In genomic region chr15:66703540-66703941, GRCh38 we compare ENCODE assay signal across 9 cellular contexts. TPM values are rescaled to one million over a fixed set of nuclear protein-coding genes. Genes with fewer than 3 reads are reported as not detected.
DNase-seq lines count a peak whose midpoint lies in the region; ATAC-seq and TF ChIP-seq lines count a peak whose summit lies in the region.
"Had no signal": no experiment of that assay in that cellular context is flagged by ENCODE, and none has a peak within 500 bp of the region (broad histone marks: within the 10 kb centered on the region; RNA-seq: fewer than 3 reads in every experiment).

No MANE protein-coding gene starts in this region.

- H3K4me1 ChIP-seq in cardiac muscle cell (ENCODE audit: low read depth) (peaks cover 23% of the 10 kb centered on the region), skeletal muscle satellite cell (ENCODE audit: control insufficient read depth, insufficient read depth, low read length) (peaks cover 41% of the 10 kb centered on the region)

- peaks cover 66% of the 10 kb centered on the region for H3K27me3 Mint-ChIP-seq in activated naive CD4-positive, alpha-beta T cell treated with anti-CD3 and anti-CD28 coated beads, Interleukin-2, amount 10 ng/mL, durations not matched to agents 7 days and 5 days
- peaks cover 27% of the 10 kb centered on the region for H3K27me3 Mint-ChIP-seq in T-helper 2 cell treated with Interferon-gamma antibody and Interleukin-4, amounts not matched to agents 5 μg/mL and 100 μg/mL, for 36 hours (ENCODE audit: low read depth)

- peak overlapping the region; percentile 82 for H3K9ac ChIP-seq in skeletal muscle satellite cell (ENCODE audit: low read depth, low read length)

- H3K27me3 ChIP-seq in cardiac muscle cell (no peaks in the 10 kb centered on the region), skeletal muscle satellite cell (ENCODE audit: control insufficient read depth, insufficient read depth, low read length) (no peaks in the 10 kb centered on the region)

- no peak overlapping the region for H3K27ac Mint-ChIP-seq in activated naive CD4-positive, alpha-beta T cell treated with anti-CD3 and anti-CD28 coated beads, Interleukin-2, amount 10 ng/mL, durations not matched to agents 7 days and 5 days
- no peak overlapping the region for H3K27ac Mint-ChIP-seq in T-helper 2 cell treated with Interferon-gamma antibody and Interleukin-4, amounts not matched to agents 5 μg/mL and 100 μg/mL, for 36 hours
- H3K27ac Mint-ChIP-seq: activated naive CD8-positive, alpha-beta T cell had no signal

- no peaks in the 10 kb centered on the region for H3K9me3 ChIP-seq in cardiac muscle cell (ENCODE audit: low read depth)
- H3K9me3 ChIP-seq in skeletal muscle satellite cell (replicated peaks; ENCODE audit: low read length) = no peaks in the 10 kb centered on the region

- peak overlapping the region; percentile 97 for H3K27ac ChIP-seq in cardiac muscle cell

- H3K36me3 Mint-ChIP-seq in activated naive CD4-positive, alpha-beta T cell treated with anti-CD3 and anti-CD28 coated beads, Interleukin-2, amount 10 ng/mL, durations not matched to agents 7 days and 5 days = no peaks in the 10 kb centered on the region
- H3K36me3 Mint-ChIP-seq in T-helper 2 cell treated with Interferon-gamma antibody and Interleukin-4, amounts not matched to agents 5 μg/mL and 100 μg/mL, for 36 hours (ENCODE audit: low read depth) = no peaks in the 10 kb centered on the region
- H3K36me3 Mint-ChIP-seq: activated naive CD8-positive, alpha-beta T cell had no signal

- TF ChIP-seq CTCF in cardiac muscle cell (IDR thresholded peaks at IDR 0.05; ENCODE audit: low read depth, low read length) = no peak

- H3K4me1 Mint-ChIP-seq in activated naive CD4-positive, alpha-beta T cell treated with anti-CD3 and anti-CD28 coated beads, Interleukin-2, amount 10 ng/mL, durations not matched to agents 7 days and 5 days = peaks cover 25% of the 10 kb centered on the region
- peaks cover 15% of the 10 kb centered on the region for H3K4me1 Mint-ChIP-seq in T-helper 2 cell treated with Interferon-gamma antibody and Interleukin-4, amounts not matched to agents 5 μg/mL and 100 μg/mL, for 36 hours (ENCODE audit: low read depth)

- H3K4me2 ChIP-seq in skeletal muscle satellite cell (ENCODE audit: low read length) = peak overlapping the region; percentile 100

- H3K4me3 ChIP-seq in cardiac muscle cell (peak overlapping the region; percentile 100), skeletal muscle satellite cell (ENCODE audit: low read length) (peak overlapping the region; percentile 79)

- CTCF ChIA-PET in activated naive CD4-positive, alpha-beta T cell treated with anti-CD3 and anti-CD28 coated beads, Interleukin-2, amount 10 ng/mL, durations not matched to agents 7 days and 5 days (lab: Charles Lee) = interaction anchor here (1.5 kb wide), 1 partner anchor 11 kb away, joined by 4 read pairs; no protein-coding TSS in a partner anchor

- H3K4me3 Mint-ChIP-seq in activated naive CD4-positive, alpha-beta T cell treated with anti-CD3 and anti-CD28 coated beads, Interleukin-2, amount 10 ng/mL, durations not matched to agents 7 days and 5 days = no peak overlapping the region
- no peak overlapping the region for H3K4me3 Mint-ChIP-seq in T-helper 2 cell treated with Interferon-gamma antibody and Interleukin-4, amounts not matched to agents 5 μg/mL and 100 μg/mL, for 36 hours

- DNase-seq in activated naive CD4-positive, alpha-beta T cell treated with anti-CD3 and anti-CD28 coated beads, Interleukin-2, amount 10 ng/mL, durations not matched to agents 7 days and 5 days = peak; percentile 49
- no peak for DNase-seq in activated naive CD4-positive, alpha-beta T cell (lab: John Stamatoyannopoulos, UW)
- DNase-seq in T-helper 2 cell treated with Interferon-gamma antibody and Interleukin-4, amounts not matched to agents 5 μg/mL and 100 μg/mL, for 36 hours (ENCODE audit: low spot score) = peak; percentile 29
- DNase-seq in cardiac muscle cell (ENCODE audit: low read depth in 1 of 2, low spot score in 1 of 2) = peak in 1 of 2 donors; percentile 48
- DNase-seq in stimulated activated CD4-positive, alpha-beta T cell treated with anti-CD3 and anti-CD28 coated beads, Interleukin-4, amount 100 ng/mL, for 24 hours = no peak

- H3K36me3 ChIP-seq in cardiac muscle cell (peaks cover 24% of the 10 kb centered on the region), skeletal muscle satellite cell (ENCODE audit: insufficient read depth, low read length) (peaks cover 3% of the 10 kb centered on the region)

- no peaks in the 10 kb centered on the region for H3K9me3 Mint-ChIP-seq in activated naive CD4-positive, alpha-beta T cell treated with anti-CD3 and anti-CD28 coated beads, Interleukin-2, amount 10 ng/mL, durations not matched to agents 7 days and 5 days
- no peaks in the 10 kb centered on the region for H3K9me3 Mint-ChIP-seq in T-helper 2 cell treated with Interferon-gamma antibody and Interleukin-4, amounts not matched to agents 5 μg/mL and 100 μg/mL, for 36 hours

- no peak for ATAC-seq in HG02678 (IDR thresholded peaks at IDR 0.05; ENCODE audit: unreplicated experiment)
- ATAC-seq in HG03039 (IDR thresholded peaks at IDR 0.05; ENCODE audit: unreplicated experiment) = no peak

RNA-seq across cellular contexts. Expression of gene SMAD6, which starts 1.5 kb away (rescaled TPM):
- 232 and 274 TPM in 2 replicates for total RNA-seq in cardiac muscle cell
- 106 and 155 TPM in 2 replicates for polyA plus RNA-seq in cardiac muscle cell
- 9.6 and 15.9 TPM in 2 replicates for total RNA-seq in skeletal muscle satellite cell (2012; rRNA removed)

Comparison
In these comparisons a context has a peak if more than half of its experiments do, and no peak if none do; other contexts are left out.
1. DNase-seq: peak in activated naive CD4-positive, alpha-beta T cell treated with anti-CD3 and anti-CD28 coated beads, Interleukin-2, amount 10 ng/mL, durations not matched to agents 7 days and 5 days (single experiment) and T-helper 2 cell treated with Interferon-gamma antibody and Interleukin-4, amounts not matched to agents 5 μg/mL and 100 μg/mL, for 36 hours (single experiment); none in activated naive CD4-positive, alpha-beta T cell (0 of 4) and stimulated activated CD4-positive, alpha-beta T cell treated with anti-CD3 and anti-CD28 coated beads, Interleukin-4, amount 100 ng/mL, for 24 hours (single experiment).